18 cellular contexts compared by ENCODE assay signal in genomic region chr4:185255868-185256267, GRCh38. TPM values are rescaled to one million over a fixed set of nuclear protein-coding genes. Genes with fewer than 3 reads are reported as not detected.
DNase-seq lines count a peak whose midpoint lies in the region; ATAC-seq, FAIRE-seq and TF ChIP-seq lines count a peak whose summit lies in the region.
"Had no signal": no experiment of that assay in that cellular context is flagged by ENCODE, and none has a peak within 500 bp of the region (broad histone marks: within the 10 kb centered on the region; RNA-seq: fewer than 3 reads in every experiment).

No MANE protein-coding gene starts in this region.

- H3K4me3 ChIP-seq in K562: no peak overlapping the region
- H3K4me3 ChIP-seq in adrenal gland: no peak overlapping the region
- H3K4me3 ChIP-seq: GM23248 had no signal

- DNase-seq in CD14-positive monocyte (ENCODE audit: low spot score) (no peak), K562 (ENCODE audit: extremely low read depth in 1 of 4, low spot score in 3 of 4) (no peak), adrenal gland (no peak)
- DNase-seq in activated T-cell treated with anti-CD3 and anti-CD28 coated beads, Interleukin-2, amount 50 U/mL, for 4 hours: no peak
- DNase-seq: activated CD4-positive, alpha-beta T cell treated with anti-CD3 and anti-CD28 coated beads, Interleukin-2, amount 10 ng/mL, durations not matched to agents 7 days and 5 days; DND-41; heart right ventricle; NCI-H1694; NCI-H526; T1000 had no signal

- peaks cover 5 to 19% (median 18%) of the 10 kb centered on the region in 3 donors for H3K27me3 Mint-ChIP-seq in CD14-positive monocyte (ENCODE audit: low read depth in 3 of 3)
- no peaks in the 10 kb centered on the region for H3K27me3 Mint-ChIP-seq in activated T-cell treated with anti-CD3 and anti-CD28 coated beads, Interleukin-2, amount 50 U/mL, for 4 hours (ENCODE audit: low read depth)
- H3K27me3 Mint-ChIP-seq: activated CD4-positive, alpha-beta T cell treated with anti-CD3 and anti-CD28 coated beads, Interleukin-2, amount 10 ng/mL, durations not matched to agents 7 days and 5 days had no signal

- BruUV-seq in K562 (replicated peaks; lab: Mats Ljungman, UMichigan): no TSS peak

- TF ChIP-seq POLR2A in K562 (conservative IDR thresholded peaks at IDR 0.05) (no peak), adrenal gland (IDR thresholded peaks at IDR 0.05) (no peak), GM18505 (IDR thresholded peaks at IDR 0.05; ENCODE audit: borderline replicate concordance, extremely low read depth, insufficient read depth, insufficient read length) (no peak)

- no peak overlapping the region for H2AFZ ChIP-seq in K562 (ENCODE audit: low read depth, low read length)
- H2AFZ ChIP-seq: GM23248 had no signal

- ATAC-seq in GM18868 (IDR thresholded peaks at IDR 0.05; ENCODE audit: unreplicated experiment) (peak; percentile 45), HG03354 (IDR thresholded peaks at IDR 0.05; ENCODE audit: poor library complexity, severe bottlenecking, unreplicated experiment) (peak; percentile 62), K562 (no peak), esophagus mucosa (no peak), GM18505 (IDR thresholded peaks at IDR 0.05; ENCODE audit: unreplicated experiment) (no peak)
- no peak for ATAC-seq in activated T-cell treated with anti-CD3 and anti-CD28 coated beads, Interleukin-2, amount 50 U/mL, for 4 hours
- ATAC-seq: heart right ventricle had no signal

- intact Hi-C loops in CD14-positive monocyte (cut with micrococcal nuclease) (no loop called here), K562 (cut with micrococcal nuclease) (no loop called here), adrenal gland (cut with DNase I) (no loop called here)

- POLR2A ChIA-PET in K562 (lab: Yijun Ruan, JAX): interaction anchor here (0.7 to 0.9 kb wide), 2 partner anchors 9 to 1415 kb away, joined by 3 to 4 read pairs; no protein-coding TSS in a partner anchor

- H3K4me1 Mint-ChIP-seq in CD14-positive monocyte: no peaks in the 10 kb centered on the region
- peaks cover 44% of the 10 kb centered on the region for H3K4me1 Mint-ChIP-seq in activated T-cell treated with anti-CD3 and anti-CD28 coated beads, Interleukin-2, amount 50 U/mL, for 4 hours (ENCODE audit: low read depth)

- in situ Hi-C loops in K562 (cut with MboI): no loop called here

- 54% methylated on average over 3 of the region's 3 CpGs for WGBS in K562 (ENCODE audit: insufficient coverage, low coverage, missing lambda C conversion rate)
- WGBS in adrenal gland, 4 donors: 47 to 98% (median 95%) methylated on average over 3 of the region's 3 CpGs

- H3K9me3 ChIP-seq in K562 (replicated peaks; ENCODE audit: control insufficient read depth, insufficient read depth, low read depth, low read length) (no peaks in the 10 kb centered on the region), adrenal gland (replicated peaks in 1 of 3) (no peaks in the 10 kb centered on the region)
- H3K9me3 ChIP-seq: heart right ventricle had no signal

- H3K27ac ChIP-seq in K562 (ENCODE audit: extremely low read depth, low read depth, low read length) (no peak overlapping the region; the same call in 2 of the 3 replicates), adrenal gland (no peak overlapping the region)
- H3K27ac ChIP-seq: heart right ventricle, HL-60 had no signal

- TF ChIP-seq RAD21 in K562 (CRISPR knock-in tag; conservative IDR thresholded peaks at IDR 0.05 in 1 of 2, IDR thresholded peaks at IDR 0.05 in 1 of 2): no peak

- peaks cover 3 to 25% of the 10 kb centered on the region in 2 experiments; a peak in 4 of 5 replicates for H3K4me1 ChIP-seq in K562 (replicated peaks in 1 of 2; ENCODE audit: control insufficient read depth in 2 of 2, insufficient read depth in 2 of 2, low read length in 2 of 2)
- H3K4me1 ChIP-seq in adrenal gland (replicated peaks in 1 of 2): peaks cover 0 to 7% of the 10 kb centered on the region in 2 donors

- CTCF ChIA-PET in K562 (lab: Yijun Ruan, JAX; ENCODE audit: low intra/inter-chr PET ratio): no interaction called here

- TF ChIP-seq EP300 in K562 (IDR thresholded peaks at IDR 0.05; ENCODE audit: low read length): no peak

- no peak overlapping the region for H3K9ac ChIP-seq in K562 (ENCODE audit: insufficient read depth in 1 of 2, low read depth in 2 of 2, low read length in 2 of 2)
- H3K9ac ChIP-seq: GM23248 had no signal

- H4K20me1 ChIP-seq in K562 (replicated peaks; ENCODE audit: control insufficient read depth, insufficient read depth, low read length): no peaks in the 10 kb centered on the region

- FAIRE-seq in K562 (lab: Jason Lieb, UNC): peak; percentile 61
- FAIRE-seq: colon had no signal

- no peaks in the 10 kb centered on the region for H3K79me2 ChIP-seq in K562 (ENCODE audit: control insufficient read depth, insufficient read depth, low read length)

- H3K9me1 ChIP-seq in K562 (ENCODE audit: control insufficient read depth, insufficient read depth, low read length): no peaks in the 10 kb centered on the region

- no peaks in the 10 kb centered on the region for H3K27me3 ChIP-seq in K562 (ENCODE audit: control insufficient read depth in 2 of 2, insufficient read depth in 2 of 2, low read length in 2 of 2)
- no peaks in the 10 kb centered on the region for H3K27me3 ChIP-seq in adrenal gland
- H3K27me3 ChIP-seq: heart right ventricle had no signal

- no peaks in the 10 kb centered on the region for H3K36me3 Mint-ChIP-seq in CD14-positive monocyte
- peaks cover under 1% of the 10 kb centered on the region for H3K36me3 Mint-ChIP-seq in activated T-cell treated with anti-CD3 and anti-CD28 coated beads, Interleukin-2, amount 50 U/mL, for 4 hours (ENCODE audit: insufficient read depth)

- no peak overlapping the region for H3K27ac Mint-ChIP-seq in CD14-positive monocyte
- H3K27ac Mint-ChIP-seq: activated CD4-positive, alpha-beta T cell treated with anti-CD3 and anti-CD28 coated beads, Interleukin-2, amount 10 ng/mL, durations not matched to agents 7 days and 5 days; activated T-cell treated with anti-CD3 and anti-CD28 coated beads, Interleukin-2, amount 50 U/mL, for 72 hours had no signal

- H3K4me3 Mint-ChIP-seq in CD14-positive monocyte: peak overlapping the region; percentile 20 to 76
- H3K4me3 Mint-ChIP-seq in activated T-cell treated with anti-CD3 and anti-CD28 coated beads, Interleukin-2, amount 50 U/mL, for 4 hours: no peak overlapping the region
- H3K4me3 Mint-ChIP-seq: activated CD4-positive, alpha-beta T cell treated with anti-CD3 and anti-CD28 coated beads, Interleukin-2, amount 10 ng/mL, durations not matched to agents 7 days and 5 days had no signal

- peaks cover 4% of the 10 kb centered on the region; the same call in 1 of the 3 replicates for H3K36me3 ChIP-seq in K562 (ENCODE audit: control insufficient read depth, insufficient read depth, low read length)
- no peaks in the 10 kb centered on the region for H3K36me3 ChIP-seq in adrenal gland (replicated peaks in 1 of 2)
- H3K36me3 ChIP-seq: heart right ventricle had no signal

- TF ChIP-seq CTCF in CD14-positive monocyte (IDR thresholded peaks at IDR 0.05): no peak
- no peak for TF ChIP-seq CTCF in K562 (IDR thresholded peaks at IDR 0.05 in 2 of 3, conservative IDR thresholded peaks at IDR 0.05 in 1 of 3; ENCODE audit: insufficient read depth in 2 of 3, low read depth in 1 of 3, low read length in 3 of 3)
- no peak for TF ChIP-seq CTCF in adrenal gland (IDR thresholded peaks at IDR 0.05)

- no peaks in the 10 kb centered on the region for H3K9me3 Mint-ChIP-seq in CD14-positive monocyte
- no peaks in the 10 kb centered on the region for H3K9me3 Mint-ChIP-seq in activated T-cell treated with anti-CD3 and anti-CD28 coated beads, Interleukin-2, amount 50 U/mL, for 4 hours
- H3K9me3 Mint-ChIP-seq: activated CD4-positive, alpha-beta T cell treated with anti-CD3 and anti-CD28 coated beads, Interleukin-2, amount 10 ng/mL, durations not matched to agents 7 days and 5 days; activated T-cell treated with anti-CD3 and anti-CD28 coated beads, Interleukin-2, amount 50 U/mL, for 72 hours had no signal

- H3K4me2 ChIP-seq in K562 (ENCODE audit: insufficient read depth, low read length): no peak overlapping the region

RNA-seq across cellular contexts. Expression of gene SNX25, which starts 46.5 kb away (rescaled TPM):
- under 1 TPM; 0.31 to 0.36 TPM for polyA plus RNA-seq in CD14-positive monocyte
- total RNA-seq in K562 (2011; cell fraction: chromatin; rRNA removed; ENCODE audit: low replicate concordance): 50.4 and 67.3 TPM in 2 replicates
- 12.7 and 16.2 TPM in 2 replicates for total RNA-seq in K562 (2011; cell fraction: nucleolus; rRNA removed)
- 27.6 and 33.9 TPM in 2 replicates for total RNA-seq in K562 (2011; cell fraction: nucleoplasm; rRNA removed)
- total RNA-seq in K562 (2014; rRNA removed): 9.4 and 10.4 TPM in 2 replicates
- 15.5 and 18.0 TPM in 2 replicates for total RNA-seq in K562 (2014; rRNA removed; fragmentation: Illumina TruSeq; extraction: Trizol)
- 12.7 and 14.4 TPM in 2 replicates for total RNA-seq in K562 (2015; rRNA removed; fragmentation: Illumina TruSeq; extraction: Trizol)
- 12.6 and 14.4 TPM in 2 replicates for total RNA-seq in K562 (2021)
- 21.9 and 23.4 TPM in 2 replicates for polyA plus RNA-seq in K562 (2011; rRNA removed)
- polyA plus RNA-seq in K562 (2011; cell fraction: cytosol; rRNA removed): 2.3 and 9.1 TPM in 2 replicates
- polyA plus RNA-seq in K562 (2011; cell fraction: nucleus; rRNA removed): 13.5 and 17.9 TPM in 2 replicates
- polyA plus RNA-seq in K562 (2012): 6.5 and 10.3 TPM in 2 replicates
- polyA plus RNA-seq in K562 (2014; fragmentation: Illumina TruSeq; extraction: Trizol): 10.4 and 13.3 TPM in 2 replicates
- polyA plus RNA-seq in K562 (2014; fragmentation: Nextera tagmentation; extraction: Ambion mirVana): 1 to 10 TPM; 2.5 TPM
- 9.5 and 9.6 TPM in 2 replicates for polyA plus RNA-seq in K562 (2014; rRNA removed)
- 57.4 and 75.6 TPM in 2 replicates for polyA minus RNA-seq in K562 (2011; rRNA and poly(A)+ RNA removed)
- polyA minus RNA-seq in K562 (2011; cell fraction: cytosol; rRNA and poly(A)+ RNA removed): 14.9 and 15.0 TPM in 2 replicates
- 11.8 and 26.8 TPM in 2 replicates for polyA minus RNA-seq in K562 (2011; cell fraction: nucleus; rRNA and poly(A)+ RNA removed)
- 7.4 TPM for total RNA-seq in esophagus mucosa
- 10 to 100 TPM in 7 of 8 donors, 1 to 10 TPM in 1; 9.9 to 29.3 (median 17.4) TPM for total RNA-seq in adrenal gland
- 10 to 100 TPM in 1 of 3 donors, 1 to 10 TPM in 2; 4.7 to 11.0 (median 5.9) TPM for polyA plus RNA-seq in adrenal gland
- 10 to 100 TPM in 2 of 3 donors, 1 to 10 TPM in 1; 9.5 to 10.9 (median 10.3) TPM for total RNA-seq in activated T-cell treated with anti-CD3 and anti-CD28 coated beads, Interleukin-2, amount 50 U/mL, for 4 hours

RNA-seq across cellular contexts. Expression of gene CFAP97, which starts 52.1 kb away (rescaled TPM):
- polyA plus RNA-seq in CD14-positive monocyte: 10 to 100 TPM; 12.3 to 16.8 TPM
- total RNA-seq in K562 (2011; cell fraction: chromatin; rRNA removed; ENCODE audit: low replicate concordance): 13.8 and 79.1 TPM in 2 replicates
- 7.0 and 11.4 TPM in 2 replicates for total RNA-seq in K562 (2011; cell fraction: nucleolus; rRNA removed)
- total RNA-seq in K562 (2011; cell fraction: nucleoplasm; rRNA removed): 19.9 and 32.4 TPM in 2 replicates
- 19.9 and 22.0 TPM in 2 replicates for total RNA-seq in K562 (2014; rRNA removed)
- 57.7 and 68.7 TPM in 2 replicates for total RNA-seq in K562 (2014; rRNA removed; fragmentation: Illumina TruSeq; extraction: Trizol)
- total RNA-seq in K562 (2015; rRNA removed; fragmentation: Illumina TruSeq; extraction: Trizol): 51.3 and 57.5 TPM in 2 replicates
- total RNA-seq in K562 (2021): 42.7 and 44.6 TPM in 2 replicates
- polyA plus RNA-seq in K562 (2011; rRNA removed): 48.0 and 57.8 TPM in 2 replicates
- 9.1 and 19.2 TPM in 2 replicates for polyA plus RNA-seq in K562 (2011; cell fraction: cytosol; rRNA removed)
- 14.3 and 16.2 TPM in 2 replicates for polyA plus RNA-seq in K562 (2011; cell fraction: nucleus; rRNA removed)
- 23.9 and 27.7 TPM in 2 replicates for polyA plus RNA-seq in K562 (2012)
- 35.7 and 44.4 TPM in 2 replicates for polyA plus RNA-seq in K562 (2014; fragmentation: Illumina TruSeq; extraction: Trizol)
- 10 to 100 TPM; 17.3 to 42.7 TPM for polyA plus RNA-seq in K562 (2014; fragmentation: Nextera tagmentation; extraction: Ambion mirVana)
- 21.3 and 24.6 TPM in 2 replicates for polyA plus RNA-seq in K562 (2014; rRNA removed)
- 82.2 and 111 TPM in 2 replicates for polyA minus RNA-seq in K562 (2011; rRNA and poly(A)+ RNA removed)
- 22.3 and 34.3 TPM in 2 replicates for polyA minus RNA-seq in K562 (2011; cell fraction: cytosol; rRNA and poly(A)+ RNA removed)
- 14.9 and 27.8 TPM in 2 replicates for polyA minus RNA-seq in K562 (2011; cell fraction: nucleus; rRNA and poly(A)+ RNA removed)
- 23.7 TPM for total RNA-seq in esophagus mucosa
- 10 to 100 TPM; 13.6 to 32.8 (median 27.2) TPM for total RNA-seq in adrenal gland
- 10 to 100 TPM in 1 of 3 donors, 1 to 10 TPM in 2; 3.9 to 33.3 (median 5.6) TPM for polyA plus RNA-seq in adrenal gland
- 10 to 100 TPM; 36.8 to 44.4 (median 44.4) TPM for total RNA-seq in activated T-cell treated with anti-CD3 and anti-CD28 coated beads, Interleukin-2, amount 50 U/mL, for 4 hours

Comparison
In these comparisons a context has a peak if more than half of its experiments do, and no peak if none do; other contexts are left out.
1. ATAC-seq: peak in GM18868 (single experiment) and HG03354 (single experiment); none in K562 (single experiment), esophagus mucosa (single experiment), activated T-cell treated with anti-CD3 and anti-CD28 coated beads, Interleukin-2, amount 50 U/mL, for 4 hours (0 of 2) and GM18505 (single experiment).